Comparison of ENCODE assay signal across 9 cellular contexts in the genomic region with DNA sequence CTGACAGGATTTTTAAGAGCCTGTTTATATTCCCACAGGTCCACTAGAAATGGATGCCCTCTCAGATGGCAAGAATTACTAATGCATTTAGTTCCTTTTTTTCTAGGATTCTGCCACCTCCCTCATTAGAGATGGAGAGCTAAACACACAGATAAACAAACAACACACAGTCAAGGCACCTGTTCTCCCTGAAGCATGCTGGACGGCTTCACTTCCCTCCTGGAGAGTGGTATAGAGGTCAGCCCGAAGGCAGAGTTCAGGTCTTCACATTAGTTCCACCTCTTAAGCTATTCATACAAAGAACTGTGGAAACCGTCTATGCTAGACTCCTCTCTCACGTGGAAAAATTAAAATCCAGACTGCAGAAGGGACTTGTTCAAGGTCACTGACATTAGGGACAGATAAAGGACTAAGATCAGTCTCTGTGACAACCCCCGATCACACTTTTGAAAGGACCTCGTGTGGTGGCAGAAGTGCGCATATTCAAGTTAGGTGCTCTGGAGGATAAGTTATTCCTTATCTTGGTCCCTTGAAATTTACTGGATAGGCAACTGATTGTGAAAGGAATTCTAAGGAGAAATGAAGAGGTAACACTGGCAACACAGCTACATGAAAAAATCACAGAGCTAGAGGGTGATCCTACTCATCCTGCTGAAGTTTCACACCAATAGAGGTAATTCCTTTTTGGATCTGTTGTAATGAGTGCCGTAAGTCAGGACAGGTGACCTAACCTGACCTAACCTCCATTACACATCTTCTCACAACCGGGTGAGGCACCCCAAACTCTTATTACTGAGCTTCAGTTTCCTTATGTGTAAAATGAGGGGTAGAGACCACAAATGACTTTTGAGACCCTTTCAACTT.
A peak's percentile ranks its signal among the peaks of the same experiment; 100 is the strongest.
DNase-seq lines count a peak whose midpoint lies in the region; ATAC-seq, FAIRE-seq and TF ChIP-seq lines count a peak whose summit lies in the region.
"Had no signal": no experiment of that assay in that cellular context is flagged by ENCODE, and none has a peak within 500 bp of the region (broad histone marks: within the 10 kb centered on the region; RNA-seq: fewer than 3 reads in every experiment).

No MANE protein-coding gene starts in this region.

- POLR2A ChIA-PET in K562 (lab: Yijun Ruan, JAX) (interaction anchor here (1.2 kb wide), 1 partner anchor 13 kb away, joined by 3 read pairs; no protein-coding TSS in a partner anchor), SK-N-SH (lab: Yijun Ruan, JAX) (no interaction called here)
- POLR2A ChIA-PET in CD4-positive, alpha-beta T cell (lab: Charles Lee): interaction anchor here (0.6 to 1.0 kb wide), 2 partner anchors 10 to 156 kb away, joined by 3 to 4 read pairs; no protein-coding TSS in a partner anchor

- H3K4me3 ChIP-seq in K562 (no peak overlapping the region), coronary artery (no peak overlapping the region), SK-N-SH (ENCODE audit: low read depth in 2 of 2, low read length in 1 of 2) (no peak overlapping the region), dorsolateral prefrontal cortex (no peak overlapping the region)

- H3K4me2 ChIP-seq in K562 (ENCODE audit: insufficient read depth, low read length) (peak overlapping the region; percentile 40; the same call in 1 of the 2 replicates), SK-N-SH (no peak overlapping the region)

- no peaks in the 10 kb centered on the region for H3K27me3 Mint-ChIP-seq in CD4-positive, alpha-beta T cell

- TF ChIP-seq RAD21 in K562 (CRISPR knock-in tag; conservative IDR thresholded peaks at IDR 0.05 in 1 of 2, IDR thresholded peaks at IDR 0.05 in 1 of 2) (no peak), SK-N-SH (IDR thresholded peaks at IDR 0.05; ENCODE audit: low read length) (no peak)

- ATAC-seq in GM18519 (IDR thresholded peaks at IDR 0.05; ENCODE audit: low FRiP score, unreplicated experiment): peak; percentile 28
- peak; percentile 49 for ATAC-seq in GM21390 (IDR thresholded peaks at IDR 0.05; ENCODE audit: unreplicated experiment)
- peak; percentile 57 for ATAC-seq in HG03280 (IDR thresholded peaks at IDR 0.05; ENCODE audit: unreplicated experiment)
- ATAC-seq in K562: no peak
- ATAC-seq in CD4-positive, alpha-beta T cell (ENCODE audit: poor library complexity): no peak

- TF ChIP-seq CTCF in K562 (IDR thresholded peaks at IDR 0.05 in 2 of 3, conservative IDR thresholded peaks at IDR 0.05 in 1 of 3; ENCODE audit: insufficient read depth in 2 of 3, low read depth in 1 of 3, low read length in 3 of 3): no peak
- TF ChIP-seq CTCF in CD4-positive, alpha-beta T cell (IDR thresholded peaks at IDR 0.05): no peak
- no peak for TF ChIP-seq CTCF in coronary artery (IDR thresholded peaks at IDR 0.05)
- no peak for TF ChIP-seq CTCF in SK-N-SH (IDR thresholded peaks at IDR 0.05)
- TF ChIP-seq CTCF in dorsolateral prefrontal cortex (IDR thresholded peaks at IDR 0.05 in 54 of 56, conservative IDR thresholded peaks at IDR 0.05 in 2 of 56; ENCODE audit: low read depth in 1 of 56, partially characterized antibody in 56 of 56): no peak

- in situ Hi-C loops in K562 (cut with MboI): no loop called here

- H4K20me1 ChIP-seq in K562 (replicated peaks; ENCODE audit: control insufficient read depth, insufficient read depth, low read length) (peaks cover 19% of the 10 kb centered on the region), SK-N-SH (ENCODE audit: insufficient read depth) (peaks cover 87% of the 10 kb centered on the region)

- CTCF ChIA-PET in K562 (lab: Yijun Ruan, JAX; ENCODE audit: low intra/inter-chr PET ratio) (no interaction called here), SK-N-SH (lab: Yijun Ruan, JAX) (interaction anchor here (0.8 kb wide), 1 partner anchor 89 kb away, joined by 3 read pairs; no protein-coding TSS in a partner anchor)
- CTCF ChIA-PET in CD4-positive, alpha-beta T cell (lab: Charles Lee): no interaction called here

- H3K9ac ChIP-seq in K562 (ENCODE audit: insufficient read depth in 1 of 2, low read depth in 2 of 2, low read length in 2 of 2) (peak overlapping the region in 1 of 2 experiments; percentile 30; a peak in 2 of 4 replicates), SK-N-SH (no peak overlapping the region)

- intact Hi-C loops in K562 (cut with micrococcal nuclease) (no loop called here), dorsolateral prefrontal cortex (cut with DNase I) (no loop called here)
- intact Hi-C loops in CD4-positive, alpha-beta T cell (cut with DNase I, micrococcal nuclease): no loop called here

- H3K4me3 Mint-ChIP-seq in CD4-positive, alpha-beta T cell: no peak overlapping the region

- no peak overlapping the region for H2AFZ ChIP-seq in K562 (ENCODE audit: low read depth, low read length)
- H2AFZ ChIP-seq in SK-N-SH (ENCODE audit: low read depth): no peak overlapping the region

- H3K27ac Mint-ChIP-seq in CD4-positive, alpha-beta T cell: no peak overlapping the region

- H3K4me1 Mint-ChIP-seq in CD4-positive, alpha-beta T cell (ENCODE audit: low read depth): no peaks in the 10 kb centered on the region

- no peaks in the 10 kb centered on the region for H3K9me2 ChIP-seq in SK-N-SH

- DNase-seq in K562 (ENCODE audit: extremely low read depth in 1 of 4, low spot score in 3 of 4) (no peak), coronary artery (ENCODE audit: low spot score) (no peak), SK-N-SH (no peak), dorsolateral prefrontal cortex (no peak)
- DNase-seq in CD4-positive, alpha-beta T cell: no peak
- DNase-seq: NCI-H146 had no signal

- 17% methylated on average over 9 of the region's 9 CpGs for WGBS in K562 (ENCODE audit: insufficient coverage, low coverage, missing lambda C conversion rate)
- WGBS in SK-N-SH (ENCODE audit: low lambda C conversion rate): 90% methylated on average over 9 of the region's 9 CpGs

- H3K27me3 ChIP-seq in K562 (ENCODE audit: control insufficient read depth in 2 of 2, insufficient read depth in 2 of 2, low read length in 2 of 2): no peaks in the 10 kb centered on the region
- no peaks in the 10 kb centered on the region for H3K27me3 ChIP-seq in CD4-positive, alpha-beta T cell (ENCODE audit: control insufficient read depth, insufficient read depth, low read length)
- no peaks in the 10 kb centered on the region for H3K27me3 ChIP-seq in SK-N-SH (ENCODE audit: insufficient read depth)
- no peaks in the 10 kb centered on the region for H3K27me3 ChIP-seq in dorsolateral prefrontal cortex

- peaks cover 26% of the 10 kb centered on the region for H3F3A ChIP-seq in SK-N-SH (replicated peaks; ENCODE audit: insufficient read depth)

- no TSS peak for BruUV-seq in K562 (replicated peaks; lab: Mats Ljungman, UMichigan)

- no peak for TF ChIP-seq POLR2A in K562 (conservative IDR thresholded peaks at IDR 0.05)

- H3K9me3 ChIP-seq in K562 (replicated peaks; ENCODE audit: control insufficient read depth, insufficient read depth, low read depth, low read length): no peaks in the 10 kb centered on the region
- no peaks in the 10 kb centered on the region for H3K9me3 ChIP-seq in CD4-positive, alpha-beta T cell (ENCODE audit: control insufficient read depth, low read length)
- no peaks in the 10 kb centered on the region for H3K9me3 ChIP-seq in SK-N-SH

- no peaks in the 10 kb centered on the region for H3K36me3 Mint-ChIP-seq in CD4-positive, alpha-beta T cell (ENCODE audit: low read depth)

- TF ChIP-seq EP300 in K562 (IDR thresholded peaks at IDR 0.05; ENCODE audit: low read length) (no peak), SK-N-SH (IDR thresholded peaks at IDR 0.05; ENCODE audit: borderline replicate concordance in 1 of 2, low read depth in 1 of 2, low read length in 1 of 2) (no peak)

- H3K79me2 ChIP-seq in K562 (ENCODE audit: control insufficient read depth, insufficient read depth, low read length) (peaks cover 95% of the 10 kb centered on the region), SK-N-SH (ENCODE audit: insufficient read depth) (peaks cover 90% of the 10 kb centered on the region)

- H3K27ac ChIP-seq in K562 (ENCODE audit: extremely low read depth, low read depth, low read length): peak overlapping the region; percentile 89; the same call in 1 of the 3 replicates
- no peak overlapping the region for H3K27ac ChIP-seq in CD4-positive, alpha-beta T cell (ENCODE audit: low read depth, low read length)
- no peak overlapping the region for H3K27ac ChIP-seq in coronary artery
- peak overlapping the region in 1 of 2 experiments; percentile 76; a peak in 1 of 4 replicates for H3K27ac ChIP-seq in SK-N-SH (ENCODE audit: low read depth in 2 of 2, low read length in 1 of 2)
- H3K27ac ChIP-seq in dorsolateral prefrontal cortex: no peak overlapping the region

- H3K9me3 Mint-ChIP-seq in CD4-positive, alpha-beta T cell: no peaks in the 10 kb centered on the region

- no peak for FAIRE-seq in K562 (lab: Jason Lieb, UNC)

- H3K9me1 ChIP-seq in K562 (ENCODE audit: control insufficient read depth, insufficient read depth, low read length): no peaks in the 10 kb centered on the region

- peaks cover 19 to 50% of the 10 kb centered on the region in 2 experiments for H3K4me1 ChIP-seq in K562 (replicated peaks in 1 of 2; ENCODE audit: control insufficient read depth in 2 of 2, insufficient read depth in 2 of 2, low read length in 2 of 2)
- peaks cover 21 to 38% of the 10 kb centered on the region in 2 experiments for H3K4me1 ChIP-seq in SK-N-SH (ENCODE audit: control insufficient read depth in 1 of 2, insufficient read depth in 2 of 2, low read depth in 1 of 2, low read length in 1 of 2)

- H3K36me3 ChIP-seq in K562 (ENCODE audit: control insufficient read depth, insufficient read depth, low read length): no peaks in the 10 kb centered on the region; the same call in 2 of the 3 replicates
- no peaks in the 10 kb centered on the region for H3K36me3 ChIP-seq in SK-N-SH (replicated peaks in 1 of 2; ENCODE audit: control insufficient read depth in 1 of 2, insufficient read depth in 2 of 2, low read length in 1 of 2)

TF ChIP-seq in K562, 482 proteins besides CTCF, POLR2A, EP300 and RAD21 (continues in another document):
- TF ChIP-seq JUND (IDR thresholded peaks at IDR 0.05; ENCODE audit: borderline replicate concordance, low read depth, low read length) (0 out of 2 replicates have a peak, but pooled peaks have one; percentile 6), JUND (tag; IDR thresholded peaks at IDR 0.05; ENCODE audit: borderline replicate concordance, low read depth, low read length) (no peak), ZC3H11A (IDR thresholded peaks at IDR 0.05; ENCODE audit: low read depth, low read length) (no peak)

TF ChIP-seq in SK-N-SH, 30 proteins besides CTCF, POLR2A, EP300 and RAD21:
- no peak for TF ChIP-seq JUND (IDR thresholded peaks at IDR 0.05)
- TF ChIP-seq FOSL2 (IDR thresholded peaks at IDR 0.05; ENCODE audit: borderline replicate concordance, low read depth): no peak
- no peak for TF ChIP-seq TEAD4 (IDR thresholded peaks at IDR 0.05; ENCODE audit: borderline replicate concordance, insufficient read depth)
- TF ChIP-seq FOXJ3 (CRISPR knock-in tag; IDR thresholded peaks at IDR 0.05): no peak
- no peak for TF ChIP-seq TAF1 (IDR thresholded peaks at IDR 0.05; ENCODE audit: borderline replicate concordance, low read depth, low read length)

Comparison
In these comparisons a context has a peak if more than half of its experiments do, and no peak if none do; other contexts are left out.
1. ATAC-seq: peak in GM18519 (single experiment), GM21390 (single experiment) and HG03280 (single experiment); none in K562 (single experiment) and CD4-positive, alpha-beta T cell (single experiment).